In the genomic region with DNA sequence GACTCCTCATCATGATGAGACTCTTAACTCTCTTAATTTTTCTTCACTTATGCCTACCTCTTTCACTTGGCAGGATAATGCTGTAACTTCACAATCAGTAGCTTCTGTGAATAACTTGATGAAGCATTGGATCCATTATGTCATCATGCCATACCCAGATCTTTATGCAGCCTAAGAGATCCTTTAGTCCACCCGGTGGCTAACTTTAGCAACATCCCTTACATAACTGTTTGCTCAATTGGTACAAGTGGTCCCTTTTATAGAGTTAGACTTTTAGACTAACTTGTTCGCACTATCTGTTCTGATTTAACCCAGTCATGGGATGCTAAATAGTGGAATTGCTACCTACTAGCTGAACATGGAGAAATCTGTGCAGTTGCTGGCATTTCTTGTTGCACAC, we compare ENCODE assay signal across 1 cellular context.
TF ChIP-seq lines count a peak whose summit lies in the region.

No MANE protein-coding gene starts in this region.

TF ChIP-seq in GM23338, 12 proteins besides CTCF, POLR2A, EP300 and RAD21 (continued from another document):
- TF ChIP-seq, protein P1, sequence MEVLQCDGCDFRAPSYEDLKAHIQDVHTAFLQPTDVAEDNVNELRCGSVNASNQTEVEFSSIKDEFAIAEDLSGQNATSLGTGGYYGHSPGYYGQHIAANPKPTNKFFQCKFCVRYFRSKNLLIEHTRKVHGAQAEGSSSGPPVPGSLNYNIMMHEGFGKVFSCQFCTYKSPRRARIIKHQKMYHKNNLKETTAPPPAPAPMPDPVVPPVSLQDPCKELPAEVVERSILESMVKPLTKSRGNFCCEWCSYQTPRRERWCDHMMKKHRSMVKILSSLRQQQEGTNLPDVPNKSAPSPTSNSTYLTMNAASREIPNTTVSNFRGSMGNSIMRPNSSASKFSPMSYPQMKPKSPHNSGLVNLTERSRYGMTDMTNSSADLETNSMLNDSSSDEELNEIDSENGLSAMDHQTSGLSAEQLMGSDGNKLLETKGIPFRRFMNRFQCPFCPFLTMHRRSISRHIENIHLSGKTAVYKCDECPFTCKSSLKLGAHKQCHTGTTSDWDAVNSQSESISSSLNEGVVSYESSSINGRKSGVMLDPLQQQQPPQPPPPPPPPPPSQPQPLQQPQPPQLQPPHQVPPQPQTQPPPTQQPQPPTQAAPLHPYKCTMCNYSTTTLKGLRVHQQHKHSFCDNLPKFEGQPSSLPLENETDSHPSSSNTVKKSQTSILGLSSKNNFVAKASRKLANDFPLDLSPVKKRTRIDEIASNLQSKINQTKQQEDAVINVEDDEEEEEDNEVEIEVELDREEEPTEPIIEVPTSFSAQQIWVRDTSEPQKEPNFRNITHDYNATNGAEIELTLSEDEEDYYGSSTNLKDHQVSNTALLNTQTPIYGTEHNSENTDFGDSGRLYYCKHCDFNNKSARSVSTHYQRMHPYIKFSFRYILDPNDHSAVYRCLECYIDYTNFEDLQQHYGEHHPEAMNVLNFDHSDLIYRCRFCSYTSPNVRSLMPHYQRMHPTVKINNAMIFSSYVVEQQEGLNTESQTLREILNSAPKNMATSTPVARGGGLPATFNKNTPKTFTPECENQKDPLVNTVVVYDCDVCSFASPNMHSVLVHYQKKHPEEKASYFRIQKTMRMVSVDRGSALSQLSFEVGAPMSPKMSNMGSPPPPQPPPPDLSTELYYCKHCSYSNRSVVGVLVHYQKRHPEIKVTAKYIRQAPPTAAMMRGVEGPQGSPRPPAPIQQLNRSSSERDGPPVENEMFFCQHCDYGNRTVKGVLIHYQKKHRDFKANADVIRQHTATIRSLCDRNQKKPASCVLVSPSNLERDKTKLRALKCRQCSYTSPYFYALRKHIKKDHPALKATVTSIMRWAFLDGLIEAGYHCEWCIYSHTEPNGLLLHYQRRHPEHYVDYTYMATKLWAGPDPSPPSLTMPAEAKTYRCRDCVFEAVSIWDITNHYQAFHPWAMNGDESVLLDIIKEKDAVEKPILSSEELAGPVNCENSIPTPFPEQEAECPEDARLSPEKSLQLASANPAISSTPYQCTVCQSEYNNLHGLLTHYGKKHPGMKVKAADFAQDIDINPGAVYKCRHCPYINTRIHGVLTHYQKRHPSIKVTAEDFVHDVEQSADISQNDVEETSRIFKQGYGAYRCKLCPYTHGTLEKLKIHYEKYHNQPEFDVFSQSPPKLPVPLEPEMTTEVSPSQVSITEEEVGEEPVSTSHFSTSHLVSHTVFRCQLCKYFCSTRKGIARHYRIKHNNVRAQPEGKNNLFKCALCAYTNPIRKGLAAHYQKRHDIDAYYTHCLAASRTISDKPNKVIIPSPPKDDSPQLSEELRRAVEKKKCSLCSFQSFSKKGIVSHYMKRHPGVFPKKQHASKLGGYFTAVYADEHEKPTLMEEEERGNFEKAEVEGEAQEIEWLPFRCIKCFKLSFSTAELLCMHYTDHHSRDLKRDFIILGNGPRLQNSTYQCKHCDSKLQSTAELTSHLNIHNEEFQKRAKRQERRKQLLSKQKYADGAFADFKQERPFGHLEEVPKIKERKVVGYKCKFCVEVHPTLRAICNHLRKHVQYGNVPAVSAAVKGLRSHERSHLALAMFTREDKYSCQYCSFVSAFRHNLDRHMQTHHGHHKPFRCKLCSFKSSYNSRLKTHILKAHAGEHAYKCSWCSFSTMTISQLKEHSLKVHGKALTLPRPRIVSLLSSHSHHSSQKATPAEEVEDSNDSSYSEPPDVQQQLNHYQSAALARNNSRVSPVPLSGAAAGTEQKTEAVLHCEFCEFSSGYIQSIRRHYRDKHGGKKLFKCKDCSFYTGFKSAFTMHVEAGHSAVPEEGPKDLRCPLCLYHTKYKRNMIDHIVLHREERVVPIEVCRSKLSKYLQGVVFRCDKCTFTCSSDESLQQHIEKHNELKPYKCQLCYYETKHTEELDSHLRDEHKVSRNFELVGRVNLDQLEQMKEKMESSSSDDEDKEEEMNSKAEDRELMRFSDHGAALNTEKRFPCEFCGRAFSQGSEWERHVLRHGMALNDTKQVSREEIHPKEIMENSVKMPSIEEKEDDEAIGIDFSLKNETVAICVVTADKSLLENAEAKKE (CRISPR knock-in tag; IDR thresholded peaks at IDR 0.05): no peak
- TF ChIP-seq NANOG (IDR thresholded peaks at IDR 0.05; ENCODE audit: borderline replicate concordance) (no peak), EZH2 (IDR thresholded peaks at IDR 0.05; ENCODE audit: low read depth, unreplicated experiment) (no peak), POLR2AphosphoS5 (IDR thresholded peaks at IDR 0.05; ENCODE audit: low read depth) (no peak), EZH2phosphoT487 (IDR thresholded peaks at IDR 0.05; ENCODE audit: unreplicated experiment) (no peak), ZNF114 (CRISPR knock-in tag; IDR thresholded peaks at IDR 0.05) (no peak), ZNF331 (CRISPR knock-in tag; IDR thresholded peaks at IDR 0.05; ENCODE audit: low read depth) (no peak), JUNB (IDR thresholded peaks at IDR 0.05; ENCODE audit: unreplicated experiment) (no peak), STAT1 (IDR thresholded peaks at IDR 0.05; ENCODE audit: unreplicated experiment) (no peak), CREB1 (CRISPR knock-in tag; IDR thresholded peaks at IDR 0.05; ENCODE audit: low read depth) (no peak)
- TF ChIP-seq, protein P2, sequence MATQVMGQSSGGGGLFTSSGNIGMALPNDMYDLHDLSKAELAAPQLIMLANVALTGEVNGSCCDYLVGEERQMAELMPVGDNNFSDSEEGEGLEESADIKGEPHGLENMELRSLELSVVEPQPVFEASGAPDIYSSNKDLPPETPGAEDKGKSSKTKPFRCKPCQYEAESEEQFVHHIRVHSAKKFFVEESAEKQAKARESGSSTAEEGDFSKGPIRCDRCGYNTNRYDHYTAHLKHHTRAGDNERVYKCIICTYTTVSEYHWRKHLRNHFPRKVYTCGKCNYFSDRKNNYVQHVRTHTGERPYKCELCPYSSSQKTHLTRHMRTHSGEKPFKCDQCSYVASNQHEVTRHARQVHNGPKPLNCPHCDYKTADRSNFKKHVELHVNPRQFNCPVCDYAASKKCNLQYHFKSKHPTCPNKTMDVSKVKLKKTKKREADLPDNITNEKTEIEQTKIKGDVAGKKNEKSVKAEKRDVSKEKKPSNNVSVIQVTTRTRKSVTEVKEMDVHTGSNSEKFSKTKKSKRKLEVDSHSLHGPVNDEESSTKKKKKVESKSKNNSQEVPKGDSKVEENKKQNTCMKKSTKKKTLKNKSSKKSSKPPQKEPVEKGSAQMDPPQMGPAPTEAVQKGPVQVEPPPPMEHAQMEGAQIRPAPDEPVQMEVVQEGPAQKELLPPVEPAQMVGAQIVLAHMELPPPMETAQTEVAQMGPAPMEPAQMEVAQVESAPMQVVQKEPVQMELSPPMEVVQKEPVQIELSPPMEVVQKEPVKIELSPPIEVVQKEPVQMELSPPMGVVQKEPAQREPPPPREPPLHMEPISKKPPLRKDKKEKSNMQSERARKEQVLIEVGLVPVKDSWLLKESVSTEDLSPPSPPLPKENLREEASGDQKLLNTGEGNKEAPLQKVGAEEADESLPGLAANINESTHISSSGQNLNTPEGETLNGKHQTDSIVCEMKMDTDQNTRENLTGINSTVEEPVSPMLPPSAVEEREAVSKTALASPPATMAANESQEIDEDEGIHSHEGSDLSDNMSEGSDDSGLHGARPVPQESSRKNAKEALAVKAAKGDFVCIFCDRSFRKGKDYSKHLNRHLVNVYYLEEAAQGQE (IDR thresholded peaks at IDR 0.05; ENCODE audit: unreplicated experiment): no peak
TF ChIP-seq in GM23338: peak in this region for 0.
